ENCODE assay signal across 22 cellular contexts in genomic region chr2:168184896-168185513, GRCh38.
A peak's percentile ranks its signal among the peaks of the same experiment; 100 is the strongest.
DNase-seq lines count a peak whose midpoint lies in the region; ATAC-seq, FAIRE-seq and TF ChIP-seq lines count a peak whose summit lies in the region.
"Had no signal": no experiment of that assay in that cellular context is flagged by ENCODE, and none has a peak within 500 bp of the region (broad histone marks: within the 10 kb centered on the region; RNA-seq: fewer than 3 reads in every experiment).

No MANE protein-coding gene starts in this region.

- H2AFZ ChIP-seq in astrocyte (ENCODE audit: low read depth, low read length) = no peak overlapping the region

- H3K9me3 ChIP-seq in HEK293 (ENCODE audit: control insufficient read depth, insufficient read depth, low read depth, low read length) = no peaks in the 10 kb centered on the region
- H3K9me3 ChIP-seq in astrocyte (ENCODE audit: insufficient read depth, low read depth, low read length) = no peaks in the 10 kb centered on the region
- H3K9me3 ChIP-seq in lung (ENCODE audit: control insufficient read depth in 2 of 2, insufficient read depth in 1 of 2, low read length in 1 of 2) = no peaks in the 10 kb centered on the region
- H3K9me3 ChIP-seq in SJCRH30 (replicated peaks) = no peaks in the 10 kb centered on the region
- H3K9me3 ChIP-seq: ascending aorta, gastrocnemius medialis, suprapubic skin had no signal

- peaks cover 0 to 4% of the 10 kb centered on the region in 2 experiments; a peak in 1 of 3 replicates for H3K36me3 ChIP-seq in HEK293 (ENCODE audit: control insufficient read depth in 2 of 2, insufficient read depth in 1 of 2, low read length in 2 of 2)
- peaks cover 4% of the 10 kb centered on the region for H3K36me3 ChIP-seq in astrocyte (ENCODE audit: insufficient read depth, low read length)
- peaks cover 0 to 6% of the 10 kb centered on the region in 2 donors for H3K36me3 ChIP-seq in lung (ENCODE audit: control insufficient read depth in 2 of 2, insufficient read depth in 2 of 2, low read length in 2 of 2)
- H3K36me3 ChIP-seq in SJCRH30 = no peaks in the 10 kb centered on the region
- H3K36me3 ChIP-seq: ascending aorta, gastrocnemius medialis, suprapubic skin, WERI-Rb-1 had no signal

- no peak overlapping the region for H3K27ac ChIP-seq in HEK293 (ENCODE audit: extremely low read depth, low read depth, low read length)
- no peak overlapping the region for H3K27ac ChIP-seq in astrocyte (ENCODE audit: low read depth, low read length)
- H3K27ac ChIP-seq in lung (ENCODE audit: low read depth in 1 of 2, low read length in 1 of 2) = no peak overlapping the region
- no peak overlapping the region for H3K27ac ChIP-seq in SJCRH30
- H3K27ac ChIP-seq: ascending aorta, gastrocnemius medialis, suprapubic skin, WERI-Rb-1 had no signal

- H4K20me1 ChIP-seq in astrocyte (ENCODE audit: insufficient read depth, low read length) = peaks cover 53% of the 10 kb centered on the region

- H3K79me2 ChIP-seq in astrocyte (ENCODE audit: insufficient read depth, low read length) = peaks cover 73% of the 10 kb centered on the region

- H3K4me1 ChIP-seq in HEK293 (ENCODE audit: control insufficient read depth, insufficient read depth, low read length) (peaks cover 11% of the 10 kb centered on the region), astrocyte (ENCODE audit: insufficient read depth, low read length) (peaks cover 12% of the 10 kb centered on the region), lung (ENCODE audit: control insufficient read depth in 2 of 2, insufficient read depth in 2 of 2, low read length in 2 of 2) (peaks cover 0 to 42% of the 10 kb centered on the region in 2 donors), SJCRH30 (no peaks in the 10 kb centered on the region)
- H3K4me1 ChIP-seq: gastrocnemius medialis had no signal

- POLR2A ChIA-PET in HEK293 (lab: Yijun Ruan, JAX) = no interaction called here

- no peaks in the 10 kb centered on the region for H3K9me3 Mint-ChIP-seq in CD14-positive monocyte
- H3K9me3 Mint-ChIP-seq in astrocyte (ENCODE audit: unreplicated experiment) = no peaks in the 10 kb centered on the region
- no peaks in the 10 kb centered on the region for H3K9me3 Mint-ChIP-seq in activated naive CD4-positive, alpha-beta T cell treated with anti-CD3 and anti-CD28 coated beads for 36 hours
- H3K9me3 Mint-ChIP-seq: activated CD4-positive, alpha-beta memory T cell treated with anti-CD3 and anti-CD28 coated beads for 36 hours; naive thymus-derived CD8-positive, alpha-beta T cell; T-cell had no signal

- 69 to 72% methylated on average over 3 of the region's 3 CpGs for WGBS in lung, 2 donors

- CTCF ChIA-PET in HEK293 (lab: Yijun Ruan, JAX) = interaction anchor here (0.7 kb wide), 1 partner anchor 9 kb away, joined by 3 read pairs; no protein-coding TSS in a partner anchor
- CTCF ChIA-PET in activated naive CD4-positive, alpha-beta T cell treated with anti-CD3 and anti-CD28 coated beads for 36 hours (lab: Charles Lee) = interaction anchor here (0.7 to 1.0 kb wide), 2 partner anchors 12 to 544 kb away, joined by 3 to 4 read pairs; no protein-coding TSS in a partner anchor

- no peak overlapping the region for H3K4me2 ChIP-seq in astrocyte (ENCODE audit: low read length)

- H3K4me1 Mint-ChIP-seq in CD14-positive monocyte = peaks cover 41% of the 10 kb centered on the region
- H3K4me1 Mint-ChIP-seq in astrocyte (ENCODE audit: low read depth, unreplicated experiment) = peaks cover 17% of the 10 kb centered on the region
- H3K4me1 Mint-ChIP-seq in activated naive CD4-positive, alpha-beta T cell treated with anti-CD3 and anti-CD28 coated beads for 36 hours (ENCODE audit: low read depth) = peaks cover 56% of the 10 kb centered on the region

- H3K4me3 ChIP-seq in HEK293 (ENCODE audit: low read depth, low read length) = no peak overlapping the region
- H3K4me3 ChIP-seq in astrocyte (ENCODE audit: insufficient read depth, low read depth, low read length) = no peak overlapping the region
- no peak overlapping the region for H3K4me3 ChIP-seq in lung
- H3K4me3 ChIP-seq in SJCRH30 = no peak overlapping the region
- H3K4me3 ChIP-seq: ascending aorta, gastrocnemius medialis, suprapubic skin had no signal

- intact Hi-C loops in CD14-positive monocyte (cut with micrococcal nuclease) = no loop called here
- intact Hi-C loops in activated naive CD4-positive, alpha-beta T cell treated with anti-CD3 and anti-CD28 coated beads for 36 hours (cut with micrococcal nuclease) = loop anchor here (1.0 kb wide), 1 partner anchor 8 kb away; no protein-coding TSS in a partner anchor

- ATAC-seq in lung (ENCODE audit: insufficient read depth, low FRiP score) (peak; percentile 19), HG02840 (IDR thresholded peaks at IDR 0.05; ENCODE audit: low FRiP score, unreplicated experiment) (no peak)
- ATAC-seq: gastrocnemius medialis; naive thymus-derived CD8-positive, alpha-beta T cell; T-cell had no signal

- no peak for DNase-seq in CD14-positive monocyte (ENCODE audit: low spot score)
- peak; percentile 36 for DNase-seq in astrocyte (ENCODE audit: low read depth)
- DNase-seq in lung (ENCODE audit: low spot score) = no peak
- no peak for DNase-seq in SJCRH30
- no peak for DNase-seq in C1 segment of cervical spinal cord (lab: John Stamatoyannopoulos, UW)
- no peak for DNase-seq in activated naive CD4-positive, alpha-beta T cell treated with anti-CD3 and anti-CD28 coated beads for 36 hours
- DNase-seq: activated CD4-positive, alpha-beta memory T cell treated with anti-CD3 and anti-CD28 coated beads for 36 hours; activated naive CD4-positive, alpha-beta T cell; gastrocnemius medialis; GF-D8; naive thymus-derived CD8-positive, alpha-beta T cell; NCI-H226; NK-92 treated with Interleukin-12 subunit alpha and Interleukin-12 subunit beta, amount 100 ng/mL, for 24 hours; posterior cingulate gyrus; T-cell; WERI-Rb-1 had no signal

- no peak overlapping the region for H3K9ac ChIP-seq in astrocyte (ENCODE audit: low read length)

- FAIRE-seq in astrocyte (lab: Jason Lieb, UNC) = no peak
- FAIRE-seq: GM12891, HTR-8/SVneo had no signal

- no peak for TF ChIP-seq CTCF in CD14-positive monocyte (IDR thresholded peaks at IDR 0.05)
- no peak for TF ChIP-seq CTCF in HEK293 (tag by site-specific recombination; IDR thresholded peaks at IDR 0.05)
- TF ChIP-seq CTCF in astrocyte (IDR thresholded peaks at IDR 0.05; ENCODE audit: insufficient read depth, low read depth, low read length) = no peak
- TF ChIP-seq CTCF in lung (IDR thresholded peaks at IDR 0.05; ENCODE audit: control extremely low read depth, extremely low read depth) = no peak

- H3K4me3 Mint-ChIP-seq in CD14-positive monocyte (peak overlapping the region; percentile 27 to 80), astrocyte (ENCODE audit: unreplicated experiment) (no peak overlapping the region)
- H3K4me3 Mint-ChIP-seq in activated naive CD4-positive, alpha-beta T cell treated with anti-CD3 and anti-CD28 coated beads for 36 hours = no peak overlapping the region
- H3K4me3 Mint-ChIP-seq: activated CD4-positive, alpha-beta memory T cell treated with anti-CD3 and anti-CD28 coated beads for 36 hours; T-cell had no signal

- H3K27ac Mint-ChIP-seq in CD14-positive monocyte (peak overlapping the region; percentile 76 to 95 (median 87)), astrocyte (ENCODE audit: unreplicated experiment) (no peak overlapping the region)
- no peak overlapping the region for H3K27ac Mint-ChIP-seq in activated naive CD4-positive, alpha-beta T cell treated with anti-CD3 and anti-CD28 coated beads for 36 hours
- H3K27ac Mint-ChIP-seq: activated CD4-positive, alpha-beta memory T cell treated with anti-CD3 and anti-CD28 coated beads for 36 hours; T-cell had no signal

- no peaks in the 10 kb centered on the region for H3K27me3 Mint-ChIP-seq in CD14-positive monocyte (ENCODE audit: low read depth in 3 of 3)
- no peaks in the 10 kb centered on the region for H3K27me3 Mint-ChIP-seq in astrocyte (ENCODE audit: low read depth, unreplicated experiment)
- H3K27me3 Mint-ChIP-seq in activated naive CD4-positive, alpha-beta T cell treated with anti-CD3 and anti-CD28 coated beads for 36 hours (ENCODE audit: low read depth) = no peaks in the 10 kb centered on the region
- H3K27me3 Mint-ChIP-seq: activated CD4-positive, alpha-beta memory T cell treated with anti-CD3 and anti-CD28 coated beads for 36 hours; naive thymus-derived CD8-positive, alpha-beta T cell; T-cell had no signal

- peaks cover 13 to 18% of the 10 kb centered on the region in 2 donors for H3K36me3 Mint-ChIP-seq in CD14-positive monocyte
- H3K36me3 Mint-ChIP-seq in astrocyte (ENCODE audit: low read depth, unreplicated experiment) = no peaks in the 10 kb centered on the region
- H3K36me3 Mint-ChIP-seq in activated naive CD4-positive, alpha-beta T cell treated with anti-CD3 and anti-CD28 coated beads for 36 hours (ENCODE audit: low read depth) = peaks cover 7% of the 10 kb centered on the region

- no peaks in the 10 kb centered on the region for H3K27me3 ChIP-seq in astrocyte (ENCODE audit: insufficient read depth, low read length)
- no peaks in the 10 kb centered on the region for H3K27me3 ChIP-seq in lung (ENCODE audit: control insufficient read depth, insufficient read depth)
- no peaks in the 10 kb centered on the region for H3K27me3 ChIP-seq in SJCRH30
- H3K27me3 ChIP-seq: ascending aorta, gastrocnemius medialis, suprapubic skin had no signal

TF ChIP-seq in HEK293, 187 proteins besides CTCF, POLR2A, EP300 and RAD21:
- TF ChIP-seq ZFP69B (tag by site-specific recombination; IDR thresholded peaks at IDR 0.05) = no peak
- no peak for TF ChIP-seq ZNF121 (tag by site-specific recombination; IDR thresholded peaks at IDR 0.05)
- TF ChIP-seq, protein P1, sequence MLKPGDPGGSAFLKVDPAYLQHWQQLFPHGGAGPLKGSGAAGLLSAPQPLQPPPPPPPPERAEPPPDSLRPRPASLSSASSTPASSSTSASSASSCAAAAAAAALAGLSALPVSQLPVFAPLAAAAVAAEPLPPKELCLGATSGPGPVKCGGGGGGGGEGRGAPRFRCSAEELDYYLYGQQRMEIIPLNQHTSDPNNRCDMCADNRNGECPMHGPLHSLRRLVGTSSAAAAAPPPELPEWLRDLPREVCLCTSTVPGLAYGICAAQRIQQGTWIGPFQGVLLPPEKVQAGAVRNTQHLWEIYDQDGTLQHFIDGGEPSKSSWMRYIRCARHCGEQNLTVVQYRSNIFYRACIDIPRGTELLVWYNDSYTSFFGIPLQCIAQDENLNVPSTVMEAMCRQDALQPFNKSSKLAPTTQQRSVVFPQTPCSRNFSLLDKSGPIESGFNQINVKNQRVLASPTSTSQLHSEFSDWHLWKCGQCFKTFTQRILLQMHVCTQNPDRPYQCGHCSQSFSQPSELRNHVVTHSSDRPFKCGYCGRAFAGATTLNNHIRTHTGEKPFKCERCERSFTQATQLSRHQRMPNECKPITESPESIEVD (tag by site-specific recombination; IDR thresholded peaks at IDR 0.05) = peak; percentile 54
- TF ChIP-seq ZNF76 (tag by site-specific recombination; IDR thresholded peaks at IDR 0.05; ENCODE audit: borderline replicate concordance, low read depth) = no peak
TF ChIP-seq in HEK293: peak in this region for 1.

Comparison
In these comparisons a context has a peak if more than half of its experiments do, and no peak if none do; other contexts are left out.
1. H3K27ac Mint-ChIP-seq: peak in CD14-positive monocyte (7 of 7); none in astrocyte (single experiment) and activated naive CD4-positive, alpha-beta T cell treated with anti-CD3 and anti-CD28 coated beads for 36 hours (single experiment).
2. H3K4me3 Mint-ChIP-seq: peak in CD14-positive monocyte (2 of 2); none in astrocyte (single experiment) and activated naive CD4-positive, alpha-beta T cell treated with anti-CD3 and anti-CD28 coated beads for 36 hours (single experiment).